29 cellular contexts compared by ENCODE assay signal in the genomic region with DNA sequence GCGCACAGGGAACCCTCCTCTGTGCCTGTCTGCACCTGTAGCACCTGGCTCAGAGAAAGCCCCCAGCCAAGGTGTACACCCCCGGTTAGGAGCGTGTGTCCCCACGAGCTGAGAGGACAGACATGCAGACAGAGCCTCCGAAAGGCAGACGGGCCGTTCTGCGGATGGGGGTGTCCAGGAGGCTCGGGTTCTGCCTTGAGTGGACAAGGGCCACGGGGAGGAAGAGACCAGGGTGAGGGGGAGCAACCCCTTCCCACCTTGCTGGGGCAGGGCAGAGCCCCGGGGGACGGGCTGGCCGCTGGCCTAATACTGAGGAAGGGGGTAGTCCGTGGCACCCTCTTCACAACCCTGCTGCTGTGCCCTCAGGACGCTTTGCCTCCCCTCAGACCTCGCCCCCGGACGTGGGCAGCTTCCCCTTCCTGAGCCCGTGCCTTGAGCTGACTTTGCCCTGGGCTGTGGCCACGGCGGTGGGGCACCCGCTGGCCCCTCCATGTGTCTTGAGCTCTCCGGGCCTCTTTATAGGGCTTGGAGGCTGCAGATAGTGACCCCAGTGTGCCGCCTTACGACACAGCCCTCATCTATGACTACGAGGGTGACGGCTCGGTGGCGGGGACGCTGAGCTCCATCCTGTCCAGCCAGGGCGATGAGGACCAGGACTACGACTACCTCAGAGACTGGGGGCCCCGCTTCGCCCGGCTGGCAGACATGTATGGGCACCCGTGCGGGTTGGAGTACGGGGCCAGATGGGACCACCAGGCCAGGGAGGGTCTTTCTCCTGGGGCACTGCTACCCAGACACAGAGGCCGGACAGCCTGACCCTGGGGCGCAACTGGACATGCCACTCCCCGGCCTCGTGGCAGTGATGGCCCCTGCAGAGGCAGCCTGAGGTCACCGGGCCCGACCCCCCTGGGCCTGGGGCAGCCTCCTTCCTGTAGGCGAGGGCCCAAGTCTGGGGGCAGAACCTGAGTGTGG. TPM values are rescaled to one million over a fixed set of nuclear protein-coding genes. Genes with fewer than 3 reads are reported as not detected.
DNase-seq lines count a peak whose midpoint lies in the region; ATAC-seq, FAIRE-seq and TF ChIP-seq lines count a peak whose summit lies in the region.
"Had no signal": no experiment of that assay in that cellular context is flagged by ENCODE, and none has a peak within 500 bp of the region (broad histone marks: within the 10 kb centered on the region; RNA-seq: fewer than 3 reads in every experiment).

No MANE protein-coding gene starts in this region.

- H3K4me2 ChIP-seq in BLaER1 (peak overlapping the region; percentile 18; the same call in 1 of the 2 replicates), neuronal stem cell (ENCODE audit: insufficient read depth, low read length, poor library complexity, severe bottlenecking) (no peak overlapping the region)
- H3K4me2 ChIP-seq: KMS-11 had no signal

- H3K4ac ChIP-seq in neuronal stem cell (ENCODE audit: low read length) = no peak overlapping the region

- in situ Hi-C loops in G401 (cut with HindIII; ENCODE audit: low sequenced_read_pairs) = no loop called here

- DNase-seq in D721Med (ENCODE audit: insufficient read length, low spot score) = peak; percentile 0
- DNase-seq in ecto neural progenitor cell (ENCODE audit: low spot score) = peak; percentile 53
- DNase-seq in neuronal stem cell (ENCODE audit: low spot score) = no peak
- no peak for DNase-seq in NCI-H524 (lab: John Stamatoyannopoulos, UW)
- DNase-seq in G401 (ENCODE audit: low spot score) = no peak
- DNase-seq: activated naive CD4-positive, alpha-beta T cell treated with anti-CD3 and anti-CD28 coated beads, Interleukin-2, amount 50 U/mL, for 16 hours; activated T-cell treated with anti-CD3 and anti-CD28 coated beads, Interleukin-2, amount 50 U/mL, for 72 hours; amygdala; DMS153; esophagus squamous epithelium; kidney glomerular epithelial cell; NCI-H2171; NCI-H524 treated with DMSO at 0.1 percent for 48 hours; occipital lobe; sigmoid colon; SJCRH30; stimulated activated CD8-positive, alpha-beta memory T cell treated with anti-CD3 and anti-CD28 coated beads, Interleukin-4, amount 100 ng/mL, for 48 hours; transverse colon had no signal

- no CpG with 5 or more reads among the region's 45 CpGs for WGBS in neuronal stem cell (ENCODE audit: extremely low coverage in 2 of 2, insufficient read length in 2 of 2, insufficient replicate concordance in 1 of 2), 2 donors

- H3K27me3 ChIP-seq in BLaER1 (peaks cover 9% of the 10 kb centered on the region), neuronal stem cell (ENCODE audit: control insufficient read depth in 3 of 3, insufficient read depth in 3 of 3, low read depth in 1 of 3, low read length in 3 of 3) (peaks cover 15 to 53% (median 35%) of the 10 kb centered on the region in 3 experiments)
- H3K27me3 ChIP-seq: SJCRH30 had no signal

- H3K9me3 ChIP-seq in BLaER1 (no peaks in the 10 kb centered on the region), neuronal stem cell (replicated peaks in 1 of 2; ENCODE audit: control insufficient read depth in 2 of 2, insufficient read depth in 1 of 2, low read depth in 1 of 2, low read length in 2 of 2) (peaks cover 0 to 6% of the 10 kb centered on the region in 2 donors)
- H3K9me3 ChIP-seq: esophagus squamous epithelium, sigmoid colon, transverse colon had no signal

- no peak overlapping the region for H4K91ac ChIP-seq in neuronal stem cell (ENCODE audit: low read depth, low read length, poor library complexity)

- H3K36me3 ChIP-seq in BLaER1 (no peaks in the 10 kb centered on the region), neuronal stem cell (replicated peaks in 1 of 2; ENCODE audit: control insufficient read depth in 2 of 2, insufficient read depth in 2 of 2, low read length in 2 of 2) (no peaks in the 10 kb centered on the region)
- H3K36me3 ChIP-seq: esophagus squamous epithelium, sigmoid colon, transverse colon had no signal

- H4K8ac ChIP-seq in neuronal stem cell (ENCODE audit: low read depth, low read length) = no peak overlapping the region

- H3K79me1 ChIP-seq in neuronal stem cell (ENCODE audit: low read depth, low read length) = peaks cover 5% of the 10 kb centered on the region

- peak overlapping the region; percentile 49 for H2BK15ac ChIP-seq in neuronal stem cell (ENCODE audit: low read length)

- H3K9ac ChIP-seq in BLaER1 (no peak overlapping the region), neuronal stem cell (ENCODE audit: low read depth, low read length, poor library complexity) (no peak overlapping the region)
- H3K9ac ChIP-seq: KMS-11 had no signal

- peak overlapping the region; percentile 48 for H3K18ac ChIP-seq in neuronal stem cell (ENCODE audit: low read length)

- ATAC-seq in HG03469 (IDR thresholded peaks at IDR 0.05; ENCODE audit: unreplicated experiment) (no peak), HG02884 (IDR thresholded peaks at IDR 0.05; ENCODE audit: unreplicated experiment) (no peak)
- ATAC-seq: activated T-cell treated with anti-CD3 and anti-CD28 coated beads, Interleukin-2, amount 50 U/mL, for 72 hours; CD8-positive, alpha-beta T cell; Panc1 had no signal

- H2BK5ac ChIP-seq in neuronal stem cell (ENCODE audit: low read length) = peak overlapping the region; percentile 53

- H2BK12ac ChIP-seq in neuronal stem cell (ENCODE audit: low read length) = no peak overlapping the region

- H2AFZ ChIP-seq in neuronal stem cell (ENCODE audit: low read length) = no peak overlapping the region

- H3K14ac ChIP-seq in neuronal stem cell (ENCODE audit: low read length) = no peak overlapping the region

- TF ChIP-seq CTCF in D721Med (IDR thresholded peaks at IDR 0.05; ENCODE audit: insufficient read depth, missing control alignments) = no peak

- peaks cover 20% of the 10 kb centered on the region for H3K4me1 ChIP-seq in BLaER1
- H3K4me1 ChIP-seq in neuronal stem cell (ENCODE audit: control insufficient read depth in 2 of 2, insufficient read depth in 1 of 2, low read depth in 1 of 2, low read length in 2 of 2) = peaks cover 2 to 16% of the 10 kb centered on the region in 2 donors

- no peak overlapping the region for H3K4me3 ChIP-seq in BLaER1
- no peak overlapping the region for H3K4me3 ChIP-seq in neuronal stem cell (ENCODE audit: low read length in 2 of 2)
- H3K4me3 ChIP-seq: coronary artery, esophagus squamous epithelium, sigmoid colon, SJCRH30, transverse colon had no signal

- peaks cover 7% of the 10 kb centered on the region for H4K20me1 ChIP-seq in BLaER1

- H2BK120ac ChIP-seq in neuronal stem cell (ENCODE audit: low read depth, low read length) = no peak overlapping the region

- no peak overlapping the region for H3K23ac ChIP-seq in neuronal stem cell (ENCODE audit: low read depth, low read length, poor library complexity)

- peak overlapping the region; percentile 56 for H2AK5ac ChIP-seq in neuronal stem cell (ENCODE audit: low read depth, low read length)

- H3K27ac ChIP-seq in BLaER1 = no peak overlapping the region
- H3K27ac ChIP-seq in neuronal stem cell (replicated peaks; ENCODE audit: low read length) = no peak overlapping the region
- H3K27ac ChIP-seq: coronary artery, esophagus squamous epithelium, KMS-11, sigmoid colon, SJCRH30, transverse colon had no signal

- no peak for FAIRE-seq in D721Med (lab: Jason Lieb, UNC)
- FAIRE-seq: bronchial epithelial cell, frontal cortex, G401.6, HTR-8/SVneo had no signal

RNA-seq across cellular contexts. Expression of a gene that starts 5.7 kb away (rescaled TPM):
- polyA plus RNA-seq in neuronal stem cell (2013, experiment 1 of 2) = 0.67 TPM
- 0.97 TPM for polyA plus RNA-seq in neuronal stem cell (2013, experiment 2 of 2)
- 0.55 and 1.5 TPM in 2 replicates for total RNA-seq in G401 (2014; rRNA removed; shearing (Covaris generic))
- total RNA-seq: esophagus squamous epithelium, frontal cortex, occipital lobe, sigmoid colon, SJCRH30 had no signal

RNA-seq across cellular contexts. Expression of a gene that starts 22.9 kb away (rescaled TPM):
- polyA plus RNA-seq in neuronal stem cell (2013, experiment 1 of 2) = 7.7 TPM
- 8.7 TPM for polyA plus RNA-seq in neuronal stem cell (2013, experiment 2 of 2)
- 8.3 and 23.0 TPM in 2 replicates for total RNA-seq in G401 (2014; rRNA removed; shearing (Covaris generic))

RNA-seq across cellular contexts. Expression of a gene that starts 23.1 kb away (rescaled TPM):
- polyA plus RNA-seq in neuronal stem cell (2013, experiment 1 of 2) = 0.03 TPM
- 0.03 TPM for polyA plus RNA-seq in neuronal stem cell (2013, experiment 2 of 2)
- 0.37 TPM in 2 replicates for total RNA-seq in G401 (2014; rRNA removed; shearing (Covaris generic))
- total RNA-seq: activated T-cell treated with anti-CD3 and anti-CD28 coated beads, Interleukin-2, amount 50 U/mL, for 72 hours; esophagus squamous epithelium; sigmoid colon; transverse colon had no signal

Comparison
In these comparisons a context has a peak if more than half of its experiments do, and no peak if none do; other contexts are left out.
1. DNase-seq: peak in D721Med (single experiment) and ecto neural progenitor cell (single experiment); none in neuronal stem cell (single experiment), NCI-H524 (0 of 2) and G401 (single experiment).